ENCODE assay signal across 1 cellular context in the genomic region with DNA sequence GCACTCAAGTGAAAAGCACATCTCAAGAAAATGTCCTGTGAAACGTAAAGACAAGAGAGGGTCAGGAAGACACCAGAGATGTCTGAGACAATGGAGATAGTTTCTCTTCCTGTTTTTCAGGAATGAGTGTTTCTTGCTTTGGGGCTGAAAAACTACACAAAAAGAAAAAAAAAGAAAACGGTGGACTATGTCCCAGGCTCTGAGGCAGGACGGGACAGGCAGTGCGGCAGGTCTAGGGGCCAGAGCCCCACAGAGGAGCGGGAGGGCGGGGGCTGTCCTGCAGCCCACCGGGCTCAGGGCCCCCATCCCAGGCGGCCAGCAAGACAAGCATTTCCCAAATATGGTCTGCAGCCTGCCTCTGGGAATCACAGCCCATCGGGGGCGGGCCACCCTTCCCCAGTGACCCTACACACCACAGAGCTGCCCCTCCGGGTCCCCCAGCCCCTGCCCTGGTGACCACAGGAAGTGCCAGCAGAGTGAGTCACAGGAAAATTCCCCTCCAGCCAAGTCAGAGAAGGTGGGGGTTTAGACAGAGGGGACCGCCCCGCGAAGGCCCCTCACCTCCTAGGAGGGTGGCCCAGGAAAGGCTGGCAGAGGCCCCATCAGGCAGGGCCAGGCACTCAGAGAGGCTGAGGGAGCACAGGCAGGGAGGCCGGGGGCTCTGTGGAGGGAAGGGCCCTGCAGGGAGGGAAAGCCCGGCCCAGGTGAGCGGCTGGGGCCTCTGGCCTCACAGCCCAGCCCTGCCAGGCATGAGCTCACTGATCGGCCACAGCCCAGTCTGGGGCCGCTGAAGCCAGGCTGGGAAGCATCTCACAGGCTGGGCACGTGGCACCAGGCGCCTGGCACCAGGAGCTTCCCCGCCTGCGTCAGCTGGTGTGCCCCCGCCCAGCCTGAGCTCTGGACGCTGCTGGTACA.
TF ChIP-seq lines count a peak whose summit lies in the region.

No MANE protein-coding gene starts in this region.

TF ChIP-seq in HepG2, 621 proteins besides CTCF, POLR2A, EP300 and RAD21 (continued from another document and continues in another):
- TF ChIP-seq, protein P1, sequence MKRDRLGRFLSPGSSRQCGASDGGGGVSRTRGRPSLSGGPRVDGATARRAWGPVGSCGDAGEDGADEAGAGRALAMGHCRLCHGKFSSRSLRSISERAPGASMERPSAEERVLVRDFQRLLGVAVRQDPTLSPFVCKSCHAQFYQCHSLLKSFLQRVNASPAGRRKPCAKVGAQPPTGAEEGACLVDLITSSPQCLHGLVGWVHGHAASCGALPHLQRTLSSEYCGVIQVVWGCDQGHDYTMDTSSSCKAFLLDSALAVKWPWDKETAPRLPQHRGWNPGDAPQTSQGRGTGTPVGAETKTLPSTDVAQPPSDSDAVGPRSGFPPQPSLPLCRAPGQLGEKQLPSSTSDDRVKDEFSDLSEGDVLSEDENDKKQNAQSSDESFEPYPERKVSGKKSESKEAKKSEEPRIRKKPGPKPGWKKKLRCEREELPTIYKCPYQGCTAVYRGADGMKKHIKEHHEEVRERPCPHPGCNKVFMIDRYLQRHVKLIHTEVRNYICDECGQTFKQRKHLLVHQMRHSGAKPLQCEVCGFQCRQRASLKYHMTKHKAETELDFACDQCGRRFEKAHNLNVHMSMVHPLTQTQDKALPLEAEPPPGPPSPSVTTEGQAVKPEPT (CRISPR knock-in tag; IDR thresholded peaks at IDR 0.05; ENCODE audit: low read depth): 0 out of 2 replicates have a peak, but pooled peaks have one; percentile 76
- TF ChIP-seq, protein P2, sequence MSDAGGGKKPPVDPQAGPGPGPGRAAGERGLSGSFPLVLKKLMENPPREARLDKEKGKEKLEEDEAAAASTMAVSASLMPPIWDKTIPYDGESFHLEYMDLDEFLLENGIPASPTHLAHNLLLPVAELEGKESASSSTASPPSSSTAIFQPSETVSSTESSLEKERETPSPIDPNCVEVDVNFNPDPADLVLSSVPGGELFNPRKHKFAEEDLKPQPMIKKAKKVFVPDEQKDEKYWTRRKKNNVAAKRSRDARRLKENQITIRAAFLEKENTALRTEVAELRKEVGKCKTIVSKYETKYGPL (CRISPR knock-in tag; IDR thresholded peaks at IDR 0.05): no peak; the same call in 1 of the 2 replicates
- peak; percentile 85 for TF ChIP-seq ZNF761 (CRISPR knock-in tag; conservative IDR thresholded peaks at IDR 0.05)
- TF ChIP-seq AGO1 (IDR thresholded peaks at IDR 0.05; ENCODE audit: low read depth, low read length, poor library complexity, severe bottlenecking): peak; percentile 83
- TF ChIP-seq, protein P3, sequence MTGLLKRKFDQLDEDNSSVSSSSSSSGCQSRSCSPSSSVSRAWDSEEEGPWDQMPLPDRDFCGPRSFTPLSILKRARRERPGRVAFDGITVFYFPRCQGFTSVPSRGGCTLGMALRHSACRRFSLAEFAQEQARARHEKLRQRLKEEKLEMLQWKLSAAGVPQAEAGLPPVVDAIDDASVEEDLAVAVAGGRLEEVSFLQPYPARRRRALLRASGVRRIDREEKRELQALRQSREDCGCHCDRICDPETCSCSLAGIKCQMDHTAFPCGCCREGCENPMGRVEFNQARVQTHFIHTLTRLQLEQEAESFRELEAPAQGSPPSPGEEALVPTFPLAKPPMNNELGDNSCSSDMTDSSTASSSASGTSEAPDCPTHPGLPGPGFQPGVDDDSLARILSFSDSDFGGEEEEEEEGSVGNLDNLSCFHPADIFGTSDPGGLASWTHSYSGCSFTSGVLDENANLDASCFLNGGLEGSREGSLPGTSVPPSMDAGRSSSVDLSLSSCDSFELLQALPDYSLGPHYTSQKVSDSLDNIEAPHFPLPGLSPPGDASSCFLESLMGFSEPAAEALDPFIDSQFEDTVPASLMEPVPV (CRISPR knock-in tag; IDR thresholded peaks at IDR 0.05): peak; percentile 48; the same call in 1 of the 2 replicates
- peak; percentile 74; the same call in 1 of the 2 replicates for TF ChIP-seq ZNF713 (CRISPR knock-in tag; IDR thresholded peaks at IDR 0.05)
- peak; percentile 100 for TF ChIP-seq HIVEP1 (CRISPR knock-in tag; IDR thresholded peaks at IDR 0.05)
- TF ChIP-seq PHF21A (CRISPR knock-in tag; IDR thresholded peaks at IDR 0.05): peak; percentile 100
- TF ChIP-seq, protein P4, sequence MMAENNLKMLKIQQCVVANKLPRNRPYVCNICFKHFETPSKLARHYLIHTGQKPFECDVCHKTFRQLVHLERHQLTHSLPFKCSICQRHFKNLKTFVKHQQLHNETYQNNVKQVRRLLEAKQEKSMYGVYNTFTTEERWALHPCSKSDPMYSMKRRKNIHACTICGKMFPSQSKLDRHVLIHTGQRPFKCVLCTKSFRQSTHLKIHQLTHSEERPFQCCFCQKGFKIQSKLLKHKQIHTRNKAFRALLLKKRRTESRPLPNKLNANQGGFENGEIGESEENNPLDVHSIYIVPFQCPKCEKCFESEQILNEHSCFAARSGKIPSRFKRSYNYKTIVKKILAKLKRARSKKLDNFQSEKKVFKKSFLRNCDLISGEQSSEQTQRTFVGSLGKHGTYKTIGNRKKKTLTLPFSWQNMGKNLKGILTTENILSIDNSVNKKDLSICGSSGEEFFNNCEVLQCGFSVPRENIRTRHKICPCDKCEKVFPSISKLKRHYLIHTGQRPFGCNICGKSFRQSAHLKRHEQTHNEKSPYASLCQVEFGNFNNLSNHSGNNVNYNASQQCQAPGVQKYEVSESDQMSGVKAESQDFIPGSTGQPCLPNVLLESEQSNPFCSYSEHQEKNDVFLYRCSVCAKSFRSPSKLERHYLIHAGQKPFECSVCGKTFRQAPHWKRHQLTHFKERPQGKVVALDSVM (CRISPR knock-in tag; IDR thresholded peaks at IDR 0.05): peak; percentile 95
- TF ChIP-seq DNMT3B (CRISPR knock-in tag; conservative IDR thresholded peaks at IDR 0.05): peak; percentile 42; the same call in 1 of the 2 replicates
- TF ChIP-seq ARNTL (CRISPR knock-in tag; IDR thresholded peaks at IDR 0.05): peak; percentile 79
- peak; percentile 72 for TF ChIP-seq BCL6 (CRISPR knock-in tag; IDR thresholded peaks at IDR 0.05)
- peak; percentile 53 for TF ChIP-seq PRPF4 (IDR thresholded peaks at IDR 0.05; ENCODE audit: low read depth, low read length, poor library complexity, severe bottlenecking)
- no peak for TF ChIP-seq SMAD9 (CRISPR knock-in tag; IDR thresholded peaks at IDR 0.05)
- TF ChIP-seq TP53 (CRISPR knock-in tag; conservative IDR thresholded peaks at IDR 0.05): peak; percentile 87; the same call in 1 of the 2 replicates
- no peak; the same call in 1 of the 2 replicates for TF ChIP-seq ZNF747 (CRISPR knock-in tag; IDR thresholded peaks at IDR 0.05; ENCODE audit: borderline replicate concordance)
- TF ChIP-seq HNRNPLL (IDR thresholded peaks at IDR 0.05; ENCODE audit: low read depth, low read length, poor library complexity, severe bottlenecking): peak; percentile 63
- TF ChIP-seq ZNF446 (CRISPR knock-in tag; IDR thresholded peaks at IDR 0.05): no peak
- TF ChIP-seq, protein P5, sequence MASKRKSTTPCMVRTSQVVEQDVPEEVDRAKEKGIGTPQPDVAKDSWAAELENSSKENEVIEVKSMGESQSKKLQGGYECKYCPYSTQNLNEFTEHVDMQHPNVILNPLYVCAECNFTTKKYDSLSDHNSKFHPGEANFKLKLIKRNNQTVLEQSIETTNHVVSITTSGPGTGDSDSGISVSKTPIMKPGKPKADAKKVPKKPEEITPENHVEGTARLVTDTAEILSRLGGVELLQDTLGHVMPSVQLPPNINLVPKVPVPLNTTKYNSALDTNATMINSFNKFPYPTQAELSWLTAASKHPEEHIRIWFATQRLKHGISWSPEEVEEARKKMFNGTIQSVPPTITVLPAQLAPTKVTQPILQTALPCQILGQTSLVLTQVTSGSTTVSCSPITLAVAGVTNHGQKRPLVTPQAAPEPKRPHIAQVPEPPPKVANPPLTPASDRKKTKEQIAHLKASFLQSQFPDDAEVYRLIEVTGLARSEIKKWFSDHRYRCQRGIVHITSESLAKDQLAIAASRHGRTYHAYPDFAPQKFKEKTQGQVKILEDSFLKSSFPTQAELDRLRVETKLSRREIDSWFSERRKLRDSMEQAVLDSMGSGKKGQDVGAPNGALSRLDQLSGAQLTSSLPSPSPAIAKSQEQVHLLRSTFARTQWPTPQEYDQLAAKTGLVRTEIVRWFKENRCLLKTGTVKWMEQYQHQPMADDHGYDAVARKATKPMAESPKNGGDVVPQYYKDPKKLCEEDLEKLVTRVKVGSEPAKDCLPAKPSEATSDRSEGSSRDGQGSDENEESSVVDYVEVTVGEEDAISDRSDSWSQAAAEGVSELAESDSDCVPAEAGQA (IDR thresholded peaks at IDR 0.05; ENCODE audit: low read depth): 0 out of 2 replicates have a peak, but pooled peaks have one; percentile 65
- TF ChIP-seq, protein P5 (CRISPR knock-in tag; IDR thresholded peaks at IDR 0.05; ENCODE audit: borderline replicate concordance): peak; percentile 94; the same call in 1 of the 2 replicates
- TF ChIP-seq ZKSCAN1 (IDR thresholded peaks at IDR 0.05; ENCODE audit: low read length): no peak
- TF ChIP-seq SMAD3 (CRISPR knock-in tag; IDR thresholded peaks at IDR 0.05): peak; percentile 90
- TF ChIP-seq RXRA (CRISPR knock-in tag; IDR thresholded peaks at IDR 0.05): peak; percentile 99
- TF ChIP-seq, protein P6, sequence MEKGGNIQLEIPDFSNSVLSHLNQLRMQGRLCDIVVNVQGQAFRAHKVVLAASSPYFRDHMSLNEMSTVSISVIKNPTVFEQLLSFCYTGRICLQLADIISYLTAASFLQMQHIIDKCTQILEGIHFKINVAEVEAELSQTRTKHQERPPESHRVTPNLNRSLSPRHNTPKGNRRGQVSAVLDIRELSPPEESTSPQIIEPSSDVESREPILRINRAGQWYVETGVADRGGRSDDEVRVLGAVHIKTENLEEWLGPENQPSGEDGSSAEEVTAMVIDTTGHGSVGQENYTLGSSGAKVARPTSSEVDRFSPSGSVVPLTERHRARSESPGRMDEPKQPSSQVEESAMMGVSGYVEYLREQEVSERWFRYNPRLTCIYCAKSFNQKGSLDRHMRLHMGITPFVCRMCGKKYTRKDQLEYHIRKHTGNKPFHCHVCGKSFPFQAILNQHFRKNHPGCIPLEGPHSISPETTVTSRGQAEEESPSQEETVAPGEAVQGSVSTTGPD (CRISPR knock-in tag; IDR thresholded peaks at IDR 0.05): peak; percentile 86; the same call in 1 of the 2 replicates
- peak; percentile 92; the same call in 1 of the 2 replicates for TF ChIP-seq MEF2D (CRISPR knock-in tag; IDR thresholded peaks at IDR 0.05)
- TF ChIP-seq TOE1 (CRISPR knock-in tag; IDR thresholded peaks at IDR 0.05): no peak
- peak; percentile 76 for TF ChIP-seq CREM (IDR thresholded peaks at IDR 0.05)
- no peak for TF ChIP-seq CREM (CRISPR knock-in tag; IDR thresholded peaks at IDR 0.05)
- TF ChIP-seq, protein P7, sequence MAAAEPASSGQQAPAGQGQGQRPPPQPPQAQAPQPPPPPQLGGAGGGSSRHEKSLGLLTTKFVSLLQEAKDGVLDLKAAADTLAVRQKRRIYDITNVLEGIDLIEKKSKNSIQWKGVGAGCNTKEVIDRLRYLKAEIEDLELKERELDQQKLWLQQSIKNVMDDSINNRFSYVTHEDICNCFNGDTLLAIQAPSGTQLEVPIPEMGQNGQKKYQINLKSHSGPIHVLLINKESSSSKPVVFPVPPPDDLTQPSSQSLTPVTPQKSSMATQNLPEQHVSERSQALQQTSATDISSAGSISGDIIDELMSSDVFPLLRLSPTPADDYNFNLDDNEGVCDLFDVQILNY (CRISPR knock-in tag; conservative IDR thresholded peaks at IDR 0.05): no peak
- TF ChIP-seq RNF2 (conservative IDR thresholded peaks at IDR 0.05; ENCODE audit: low read depth): peak; percentile 96; the same call in 1 of the 2 replicates
- TF ChIP-seq, protein P8, sequence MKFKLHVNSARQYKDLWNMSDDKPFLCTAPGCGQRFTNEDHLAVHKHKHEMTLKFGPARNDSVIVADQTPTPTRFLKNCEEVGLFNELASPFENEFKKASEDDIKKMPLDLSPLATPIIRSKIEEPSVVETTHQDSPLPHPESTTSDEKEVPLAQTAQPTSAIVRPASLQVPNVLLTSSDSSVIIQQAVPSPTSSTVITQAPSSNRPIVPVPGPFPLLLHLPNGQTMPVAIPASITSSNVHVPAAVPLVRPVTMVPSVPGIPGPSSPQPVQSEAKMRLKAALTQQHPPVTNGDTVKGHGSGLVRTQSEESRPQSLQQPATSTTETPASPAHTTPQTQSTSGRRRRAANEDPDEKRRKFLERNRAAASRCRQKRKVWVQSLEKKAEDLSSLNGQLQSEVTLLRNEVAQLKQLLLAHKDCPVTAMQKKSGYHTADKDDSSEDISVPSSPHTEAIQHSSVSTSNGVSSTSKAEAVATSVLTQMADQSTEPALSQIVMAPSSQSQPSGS (CRISPR knock-in tag; IDR thresholded peaks at IDR 0.05): peak; percentile 89
- TF ChIP-seq ESRRA (CRISPR knock-in tag; IDR thresholded peaks at IDR 0.05; ENCODE audit: low read depth): peak; percentile 63
- TF ChIP-seq, protein P9, sequence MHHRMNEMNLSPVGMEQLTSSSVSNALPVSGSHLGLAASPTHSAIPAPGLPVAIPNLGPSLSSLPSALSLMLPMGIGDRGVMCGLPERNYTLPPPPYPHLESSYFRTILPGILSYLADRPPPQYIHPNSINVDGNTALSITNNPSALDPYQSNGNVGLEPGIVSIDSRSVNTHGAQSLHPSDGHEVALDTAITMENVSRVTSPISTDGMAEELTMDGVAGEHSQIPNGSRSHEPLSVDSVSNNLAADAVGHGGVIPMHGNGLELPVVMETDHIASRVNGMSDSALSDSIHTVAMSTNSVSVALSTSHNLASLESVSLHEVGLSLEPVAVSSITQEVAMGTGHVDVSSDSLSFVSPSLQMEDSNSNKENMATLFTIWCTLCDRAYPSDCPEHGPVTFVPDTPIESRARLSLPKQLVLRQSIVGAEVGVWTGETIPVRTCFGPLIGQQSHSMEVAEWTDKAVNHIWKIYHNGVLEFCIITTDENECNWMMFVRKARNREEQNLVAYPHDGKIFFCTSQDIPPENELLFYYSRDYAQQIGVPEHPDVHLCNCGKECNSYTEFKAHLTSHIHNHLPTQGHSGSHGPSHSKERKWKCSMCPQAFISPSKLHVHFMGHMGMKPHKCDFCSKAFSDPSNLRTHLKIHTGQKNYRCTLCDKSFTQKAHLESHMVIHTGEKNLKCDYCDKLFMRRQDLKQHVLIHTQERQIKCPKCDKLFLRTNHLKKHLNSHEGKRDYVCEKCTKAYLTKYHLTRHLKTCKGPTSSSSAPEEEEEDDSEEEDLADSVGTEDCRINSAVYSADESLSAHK (CRISPR knock-in tag; IDR thresholded peaks at IDR 0.05; ENCODE audit: borderline replicate concordance): no peak
- peak; percentile 77 for TF ChIP-seq MXD4 (CRISPR knock-in tag; IDR thresholded peaks at IDR 0.05)
- 0 out of 2 replicates have a peak, but pooled peaks have one; percentile 26 for TF ChIP-seq ZSCAN12 (CRISPR knock-in tag; IDR thresholded peaks at IDR 0.05)
- TF ChIP-seq ZNF724P (CRISPR knock-in tag; IDR thresholded peaks at IDR 0.05; ENCODE audit: borderline replicate concordance): peak; percentile 80; the same call in 1 of the 2 replicates
- peak; percentile 96 for TF ChIP-seq GFI1 (CRISPR knock-in tag; IDR thresholded peaks at IDR 0.05; ENCODE audit: borderline replicate concordance)
